Comparison of ENCODE assay signal across 9 cellular contexts in genomic region chr17:1379930-1380313, GRCh38. TPM values are rescaled to one million over a fixed set of nuclear protein-coding genes. Genes with fewer than 3 reads are reported as not detected.
A peak's percentile ranks its signal among the peaks of the same experiment; 100 is the strongest.
DNase-seq lines count a peak whose midpoint lies in the region; ATAC-seq and TF ChIP-seq lines count a peak whose summit lies in the region.
"Had no signal": no experiment of that assay in that cellular context is flagged by ENCODE, and none has a peak within 500 bp of the region (broad histone marks: within the 10 kb centered on the region; RNA-seq: fewer than 3 reads in every experiment).

No MANE protein-coding gene starts in this region.

- 0 out of 2 replicates have a peak overlapping the region, but pooled peaks have one; percentile 12 for H3K27ac ChIP-seq in DOHH2 (ENCODE audit: low read depth, low read length)

- peaks cover 23% of the 10 kb centered on the region for H3F3A ChIP-seq in DOHH2 (ENCODE audit: control insufficient read depth, insufficient read depth)

- H3K27me3 Mint-ChIP-seq in brain (no peaks in the 10 kb centered on the region), nephron progenitor cell (ENCODE audit: low read depth, poor library complexity) (no peaks in the 10 kb centered on the region)

- H3K27me3 ChIP-seq in DOHH2 (ENCODE audit: control insufficient read depth, low read length), result no peaks in the 10 kb centered on the region

- peaks cover 90% of the 10 kb centered on the region for H3K4me1 ChIP-seq in DOHH2 (ENCODE audit: control insufficient read depth, low read length)

- peaks cover 78% of the 10 kb centered on the region for H3K36me3 ChIP-seq in DOHH2 (ENCODE audit: control insufficient read depth, low read length)

- H4K20me1 ChIP-seq in DOHH2 (ENCODE audit: control insufficient read depth, insufficient read depth, low read depth, low read length), result peaks cover 78% of the 10 kb centered on the region

- H3K36me3 Mint-ChIP-seq in brain (peaks cover 57% of the 10 kb centered on the region), nephron progenitor cell (ENCODE audit: low read depth) (peaks cover 52% of the 10 kb centered on the region)

- H3K4me1 Mint-ChIP-seq in brain (peaks cover 76% of the 10 kb centered on the region), nephron progenitor cell (peaks cover 51% of the 10 kb centered on the region)

- H3K4me2 ChIP-seq in DOHH2 (ENCODE audit: low read length), result peak overlapping the region; percentile 17

- DNase-seq in nephron progenitor cell (no peak), nucleus accumbens (lab: John Stamatoyannopoulos, UW) (no peak), NCI-H69 (lab: John Stamatoyannopoulos, UW) (no peak), superior temporal gyrus (ENCODE audit: extremely low spot score) (no peak)
- DNase-seq in effector CD8-positive, alpha-beta T cell (lab: John Stamatoyannopoulos, UW), result no peak
- DNase-seq: DND-41 had no signal

- no peaks in the 10 kb centered on the region for H3K9me2 ChIP-seq in DOHH2 (replicated peaks; ENCODE audit: control insufficient read depth, low read length)

- H3K4me3 Mint-ChIP-seq in brain (peak overlapping the region in 4 of 5 experiments; percentile 7 to 39 (median 20)), nephron progenitor cell (no peak overlapping the region)

- peak; percentile 61 for ATAC-seq in HG02852 (IDR thresholded peaks at IDR 0.05; ENCODE audit: unreplicated experiment)

- no peak for TF ChIP-seq CTCF in DOHH2 (IDR thresholded peaks at IDR 0.05; ENCODE audit: low read depth, low read length, poor library complexity, severe bottlenecking)
- no peak for TF ChIP-seq CTCF in brain (conservative IDR thresholded peaks at IDR 0.05)
- no peak for TF ChIP-seq CTCF in nephron progenitor cell (IDR thresholded peaks at IDR 0.05)

- no peaks in the 10 kb centered on the region for H3K9me3 Mint-ChIP-seq in brain
- no peaks in the 10 kb centered on the region for H3K9me3 Mint-ChIP-seq in nephron progenitor cell

- peak overlapping the region in 3 of 5 experiments; percentile 0 to 39 (median 29) for H3K27ac Mint-ChIP-seq in brain
- H3K27ac Mint-ChIP-seq in nephron progenitor cell, result peak overlapping the region; percentile 64

- H3K4me3 ChIP-seq in DOHH2 (ENCODE audit: low read length), result 0 out of 2 replicates have a peak overlapping the region, but pooled peaks have one; percentile 8

- no peaks in the 10 kb centered on the region for H3K9me3 ChIP-seq in DOHH2 (ENCODE audit: control insufficient read depth, insufficient read depth, low read length)

- peaks cover 100% of the 10 kb centered on the region for H3K79me2 ChIP-seq in DOHH2 (ENCODE audit: control insufficient read depth, low read length)

RNA-seq across cellular contexts. Expression of gene YWHAE, which starts 20.1 kb away (rescaled TPM):
- polyA plus RNA-seq in brain (ENCODE audit: insufficient read depth, low read depth, low replicate concordance), result 1,200 TPM
